In the genomic region with DNA sequence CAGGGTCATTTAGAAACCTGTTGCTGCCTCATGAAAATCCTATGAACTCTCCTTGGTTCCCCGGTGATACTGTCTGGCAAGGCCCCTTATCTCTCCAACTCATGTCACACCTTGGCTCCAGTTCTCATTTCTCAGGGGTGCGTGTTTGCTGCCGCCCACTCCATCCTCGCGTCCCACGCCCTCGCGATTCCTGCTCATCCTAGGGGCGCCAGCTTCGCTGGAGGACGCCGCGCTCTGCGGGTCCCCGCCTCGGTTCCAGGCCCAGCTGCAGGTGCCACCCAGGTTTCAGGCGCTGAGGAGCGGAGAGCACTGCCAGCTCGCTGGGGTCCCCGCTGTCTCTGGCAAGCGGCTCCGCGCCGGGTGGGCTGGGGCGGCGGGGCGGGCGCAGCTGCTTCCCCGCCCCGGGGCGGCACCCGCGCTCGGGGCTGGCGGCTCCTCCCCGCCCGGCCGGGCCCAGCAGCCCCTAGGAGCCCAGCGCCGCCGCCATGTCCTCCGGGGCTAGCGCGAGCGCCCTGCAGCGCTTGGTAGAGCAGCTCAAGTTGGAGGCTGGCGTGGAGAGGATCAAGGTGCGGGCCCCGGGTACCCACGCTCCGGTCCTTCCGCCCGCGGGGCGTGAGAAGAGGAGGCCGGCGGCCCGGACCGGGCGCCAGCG, we compare ENCODE assay signal across 1 cellular context.
A peak's percentile ranks its signal among the peaks of the same experiment; 100 is the strongest.
TF ChIP-seq lines count a peak whose summit lies in the region.

A gene (plus strand): TSS at position 456 of the 652 bp plus-strand sequence. CDS start 30 bp downstream, at position 486.

TF ChIP-seq in K562, 482 proteins besides CTCF, POLR2A, EP300 and RAD21 (continued from another document and continues in another):
- peak; percentile 49 for TF ChIP-seq TAF1 (IDR thresholded peaks at IDR 0.05; ENCODE audit: control insufficient read depth, extremely low read depth, insufficient read depth, low read length, severe bottlenecking)
- no peak for TF ChIP-seq MYNN (IDR thresholded peaks at IDR 0.05)
- no peak for TF ChIP-seq MYNN (CRISPR knock-in tag; IDR thresholded peaks at IDR 0.05)
- peak; percentile 51; the same call in 1 of the 2 replicates for TF ChIP-seq SUPT5H (IDR thresholded peaks at IDR 0.05)
- TF ChIP-seq, protein P1, sequence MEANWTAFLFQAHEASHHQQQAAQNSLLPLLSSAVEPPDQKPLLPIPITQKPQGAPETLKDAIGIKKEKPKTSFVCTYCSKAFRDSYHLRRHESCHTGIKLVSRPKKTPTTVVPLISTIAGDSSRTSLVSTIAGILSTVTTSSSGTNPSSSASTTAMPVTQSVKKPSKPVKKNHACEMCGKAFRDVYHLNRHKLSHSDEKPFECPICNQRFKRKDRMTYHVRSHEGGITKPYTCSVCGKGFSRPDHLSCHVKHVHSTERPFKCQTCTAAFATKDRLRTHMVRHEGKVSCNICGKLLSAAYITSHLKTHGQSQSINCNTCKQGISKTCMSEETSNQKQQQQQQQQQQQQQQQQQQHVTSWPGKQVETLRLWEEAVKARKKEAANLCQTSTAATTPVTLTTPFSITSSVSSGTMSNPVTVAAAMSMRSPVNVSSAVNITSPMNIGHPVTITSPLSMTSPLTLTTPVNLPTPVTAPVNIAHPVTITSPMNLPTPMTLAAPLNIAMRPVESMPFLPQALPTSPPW (CRISPR knock-in tag; IDR thresholded peaks at IDR 0.05): peak; percentile 69; the same call in 1 of the 2 replicates
- peak; percentile 59; the same call in 1 of the 2 replicates for TF ChIP-seq ZEB2 (IDR thresholded peaks at IDR 0.05)
- peak in 2 of 3 experiments; percentile 70 to 80 for TF ChIP-seq YY1 (IDR thresholded peaks at IDR 0.05; ENCODE audit: borderline replicate concordance in 1 of 3, control insufficient read depth in 1 of 3, extremely low read depth in 1 of 3, insufficient read depth in 3 of 3, insufficient read length in 1 of 3, insufficient replicate concordance in 2 of 3, low read depth in 1 of 3, low read length in 2 of 3)
- peak; percentile 75 for TF ChIP-seq HMGN3 (IDR thresholded peaks at IDR 0.05; ENCODE audit: borderline replicate concordance, extremely low read depth, insufficient read length, low read depth, low read length)
- peak; percentile 61; the same call in 1 of the 2 replicates for TF ChIP-seq TEAD4 (IDR thresholded peaks at IDR 0.05; ENCODE audit: low read length)
- TF ChIP-seq TEAD4 (CRISPR knock-in tag; IDR thresholded peaks at IDR 0.05; ENCODE audit: borderline replicate concordance): no peak
- peak; percentile 77; the same call in 1 of the 2 replicates for TF ChIP-seq CTBP1 (IDR thresholded peaks at IDR 0.05; ENCODE audit: borderline replicate concordance)
- TF ChIP-seq CREM (IDR thresholded peaks at IDR 0.05; ENCODE audit: low read depth): 0 out of 2 replicates have a peak, but pooled peaks have one; percentile 23
- peak; percentile 34; the same call in 1 of the 2 replicates for TF ChIP-seq KAT7 (CRISPR knock-in tag; IDR thresholded peaks at IDR 0.05; ENCODE audit: borderline replicate concordance)
- peak; percentile 65 for TF ChIP-seq CXXC5 (CRISPR knock-in tag; IDR thresholded peaks at IDR 0.05)
- TF ChIP-seq EGR1 (conservative IDR thresholded peaks at IDR 0.05): peak; percentile 94
- 0 out of 4 replicates have a peak, but pooled peaks of 1 of the 2 experiments have one; percentile 2 for TF ChIP-seq TEAD1 (CRISPR knock-in tag; IDR thresholded peaks at IDR 0.05)
- TF ChIP-seq HNRNPLL (IDR thresholded peaks at IDR 0.05; ENCODE audit: low read depth, low read length, poor library complexity, severe bottlenecking): peak; percentile 23
- TF ChIP-seq BDP1 (IDR thresholded peaks at IDR 0.05; ENCODE audit: insufficient read depth, insufficient read length): no peak
- TF ChIP-seq MTA3 (IDR thresholded peaks at IDR 0.05; ENCODE audit: borderline replicate concordance): 0 out of 2 replicates have a peak, but pooled peaks have one; percentile 31
- TF ChIP-seq POLR2G (IDR thresholded peaks at IDR 0.05; ENCODE audit: low read depth, low read length): peak; percentile 87
- TF ChIP-seq, protein P2, sequence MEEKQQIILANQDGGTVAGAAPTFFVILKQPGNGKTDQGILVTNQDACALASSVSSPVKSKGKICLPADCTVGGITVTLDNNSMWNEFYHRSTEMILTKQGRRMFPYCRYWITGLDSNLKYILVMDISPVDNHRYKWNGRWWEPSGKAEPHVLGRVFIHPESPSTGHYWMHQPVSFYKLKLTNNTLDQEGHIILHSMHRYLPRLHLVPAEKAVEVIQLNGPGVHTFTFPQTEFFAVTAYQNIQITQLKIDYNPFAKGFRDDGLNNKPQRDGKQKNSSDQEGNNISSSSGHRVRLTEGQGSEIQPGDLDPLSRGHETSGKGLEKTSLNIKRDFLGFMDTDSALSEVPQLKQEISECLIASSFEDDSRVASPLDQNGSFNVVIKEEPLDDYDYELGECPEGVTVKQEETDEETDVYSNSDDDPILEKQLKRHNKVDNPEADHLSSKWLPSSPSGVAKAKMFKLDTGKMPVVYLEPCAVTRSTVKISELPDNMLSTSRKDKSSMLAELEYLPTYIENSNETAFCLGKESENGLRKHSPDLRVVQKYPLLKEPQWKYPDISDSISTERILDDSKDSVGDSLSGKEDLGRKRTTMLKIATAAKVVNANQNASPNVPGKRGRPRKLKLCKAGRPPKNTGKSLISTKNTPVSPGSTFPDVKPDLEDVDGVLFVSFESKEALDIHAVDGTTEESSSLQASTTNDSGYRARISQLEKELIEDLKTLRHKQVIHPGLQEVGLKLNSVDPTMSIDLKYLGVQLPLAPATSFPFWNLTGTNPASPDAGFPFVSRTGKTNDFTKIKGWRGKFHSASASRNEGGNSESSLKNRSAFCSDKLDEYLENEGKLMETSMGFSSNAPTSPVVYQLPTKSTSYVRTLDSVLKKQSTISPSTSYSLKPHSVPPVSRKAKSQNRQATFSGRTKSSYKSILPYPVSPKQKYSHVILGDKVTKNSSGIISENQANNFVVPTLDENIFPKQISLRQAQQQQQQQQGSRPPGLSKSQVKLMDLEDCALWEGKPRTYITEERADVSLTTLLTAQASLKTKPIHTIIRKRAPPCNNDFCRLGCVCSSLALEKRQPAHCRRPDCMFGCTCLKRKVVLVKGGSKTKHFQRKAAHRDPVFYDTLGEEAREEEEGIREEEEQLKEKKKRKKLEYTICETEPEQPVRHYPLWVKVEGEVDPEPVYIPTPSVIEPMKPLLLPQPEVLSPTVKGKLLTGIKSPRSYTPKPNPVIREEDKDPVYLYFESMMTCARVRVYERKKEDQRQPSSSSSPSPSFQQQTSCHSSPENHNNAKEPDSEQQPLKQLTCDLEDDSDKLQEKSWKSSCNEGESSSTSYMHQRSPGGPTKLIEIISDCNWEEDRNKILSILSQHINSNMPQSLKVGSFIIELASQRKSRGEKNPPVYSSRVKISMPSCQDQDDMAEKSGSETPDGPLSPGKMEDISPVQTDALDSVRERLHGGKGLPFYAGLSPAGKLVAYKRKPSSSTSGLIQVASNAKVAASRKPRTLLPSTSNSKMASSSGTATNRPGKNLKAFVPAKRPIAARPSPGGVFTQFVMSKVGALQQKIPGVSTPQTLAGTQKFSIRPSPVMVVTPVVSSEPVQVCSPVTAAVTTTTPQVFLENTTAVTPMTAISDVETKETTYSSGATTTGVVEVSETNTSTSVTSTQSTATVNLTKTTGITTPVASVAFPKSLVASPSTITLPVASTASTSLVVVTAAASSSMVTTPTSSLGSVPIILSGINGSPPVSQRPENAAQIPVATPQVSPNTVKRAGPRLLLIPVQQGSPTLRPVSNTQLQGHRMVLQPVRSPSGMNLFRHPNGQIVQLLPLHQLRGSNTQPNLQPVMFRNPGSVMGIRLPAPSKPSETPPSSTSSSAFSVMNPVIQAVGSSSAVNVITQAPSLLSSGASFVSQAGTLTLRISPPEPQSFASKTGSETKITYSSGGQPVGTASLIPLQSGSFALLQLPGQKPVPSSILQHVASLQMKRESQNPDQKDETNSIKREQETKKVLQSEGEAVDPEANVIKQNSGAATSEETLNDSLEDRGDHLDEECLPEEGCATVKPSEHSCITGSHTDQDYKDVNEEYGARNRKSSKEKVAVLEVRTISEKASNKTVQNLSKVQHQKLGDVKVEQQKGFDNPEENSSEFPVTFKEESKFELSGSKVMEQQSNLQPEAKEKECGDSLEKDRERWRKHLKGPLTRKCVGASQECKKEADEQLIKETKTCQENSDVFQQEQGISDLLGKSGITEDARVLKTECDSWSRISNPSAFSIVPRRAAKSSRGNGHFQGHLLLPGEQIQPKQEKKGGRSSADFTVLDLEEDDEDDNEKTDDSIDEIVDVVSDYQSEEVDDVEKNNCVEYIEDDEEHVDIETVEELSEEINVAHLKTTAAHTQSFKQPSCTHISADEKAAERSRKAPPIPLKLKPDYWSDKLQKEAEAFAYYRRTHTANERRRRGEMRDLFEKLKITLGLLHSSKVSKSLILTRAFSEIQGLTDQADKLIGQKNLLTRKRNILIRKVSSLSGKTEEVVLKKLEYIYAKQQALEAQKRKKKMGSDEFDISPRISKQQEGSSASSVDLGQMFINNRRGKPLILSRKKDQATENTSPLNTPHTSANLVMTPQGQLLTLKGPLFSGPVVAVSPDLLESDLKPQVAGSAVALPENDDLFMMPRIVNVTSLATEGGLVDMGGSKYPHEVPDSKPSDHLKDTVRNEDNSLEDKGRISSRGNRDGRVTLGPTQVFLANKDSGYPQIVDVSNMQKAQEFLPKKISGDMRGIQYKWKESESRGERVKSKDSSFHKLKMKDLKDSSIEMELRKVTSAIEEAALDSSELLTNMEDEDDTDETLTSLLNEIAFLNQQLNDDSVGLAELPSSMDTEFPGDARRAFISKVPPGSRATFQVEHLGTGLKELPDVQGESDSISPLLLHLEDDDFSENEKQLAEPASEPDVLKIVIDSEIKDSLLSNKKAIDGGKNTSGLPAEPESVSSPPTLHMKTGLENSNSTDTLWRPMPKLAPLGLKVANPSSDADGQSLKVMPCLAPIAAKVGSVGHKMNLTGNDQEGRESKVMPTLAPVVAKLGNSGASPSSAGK (IDR thresholded peaks at IDR 0.05): peak; percentile 54
- peak; percentile 66 for TF ChIP-seq KDM5B (IDR thresholded peaks at IDR 0.05; ENCODE audit: insufficient replicate concordance, low read depth, low read length)
- TF ChIP-seq RCOR1 (IDR thresholded peaks at IDR 0.05; ENCODE audit: borderline replicate concordance in 1 of 2, low read depth in 2 of 2, low read length in 2 of 2): peak in 1 of 2 experiments; percentile 25; a peak in 1 of 4 replicates
- TF ChIP-seq JUND (IDR thresholded peaks at IDR 0.05; ENCODE audit: borderline replicate concordance, low read depth, low read length): no peak
- TF ChIP-seq JUND (tag; IDR thresholded peaks at IDR 0.05; ENCODE audit: borderline replicate concordance, low read depth, low read length): no peak
- peak; percentile 81 for TF ChIP-seq RBFOX2 (IDR thresholded peaks at IDR 0.05; ENCODE audit: low read depth, low read length)
- TF ChIP-seq GABPB1 (CRISPR knock-in tag; IDR thresholded peaks at IDR 0.05): peak; percentile 42; the same call in 1 of the 2 replicates
- no peak for TF ChIP-seq MED1 (CRISPR knock-in tag; IDR thresholded peaks at IDR 0.05; ENCODE audit: borderline replicate concordance)
- peak in 1 of 2 experiments; percentile 30; a peak in 1 of 4 replicates for TF ChIP-seq SIN3A (IDR thresholded peaks at IDR 0.05; ENCODE audit: borderline replicate concordance in 2 of 2, control insufficient read depth in 1 of 2, low read depth in 2 of 2, low read length in 2 of 2)
- TF ChIP-seq ZFX (CRISPR knock-in tag; IDR thresholded peaks at IDR 0.05): peak; percentile 81
- TF ChIP-seq MAZ (CRISPR knock-in tag; conservative IDR thresholded peaks at IDR 0.05 in 1 of 2, IDR thresholded peaks at IDR 0.05 in 1 of 2): peak; percentile 45 to 46; a peak in 1 of 4 replicates
- peak; percentile 16; the same call in 1 of the 2 replicates for TF ChIP-seq TCF3 (CRISPR knock-in tag; IDR thresholded peaks at IDR 0.05)
- TF ChIP-seq SAFB (IDR thresholded peaks at IDR 0.05; ENCODE audit: borderline replicate concordance, low read depth, low read length): peak; percentile 40; the same call in 1 of the 2 replicates
- TF ChIP-seq ARID1B (IDR thresholded peaks at IDR 0.05): peak; percentile 45; the same call in 1 of the 2 replicates
- TF ChIP-seq NR2F6 (CRISPR knock-in tag; IDR thresholded peaks at IDR 0.05): no peak
- TF ChIP-seq ZNF12 (CRISPR knock-in tag; IDR thresholded peaks at IDR 0.05): no peak
- TF ChIP-seq CCNT2 (IDR thresholded peaks at IDR 0.05; ENCODE audit: borderline replicate concordance, extremely low read depth, insufficient read length, low read depth, low read length): peak; percentile 26
- TF ChIP-seq, protein P3, sequence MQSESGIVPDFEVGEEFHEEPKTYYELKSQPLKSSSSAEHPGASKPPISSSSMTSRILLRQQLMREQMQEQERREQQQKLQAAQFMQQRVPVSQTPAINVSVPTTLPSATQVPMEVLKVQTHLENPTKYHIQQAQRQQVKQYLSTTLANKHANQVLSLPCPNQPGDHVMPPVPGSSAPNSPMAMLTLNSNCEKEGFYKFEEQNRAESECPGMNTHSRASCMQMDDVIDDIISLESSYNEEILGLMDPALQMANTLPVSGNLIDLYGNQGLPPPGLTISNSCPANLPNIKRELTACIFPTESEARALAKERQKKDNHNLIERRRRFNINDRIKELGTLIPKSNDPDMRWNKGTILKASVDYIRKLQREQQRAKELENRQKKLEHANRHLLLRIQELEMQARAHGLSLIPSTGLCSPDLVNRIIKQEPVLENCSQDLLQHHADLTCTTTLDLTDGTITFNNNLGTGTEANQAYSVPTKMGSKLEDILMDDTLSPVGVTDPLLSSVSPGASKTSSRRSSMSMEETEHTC (IDR thresholded peaks at IDR 0.05): 0 out of 2 replicates have a peak, but pooled peaks have one; percentile 25
- peak; percentile 24 to 47; a peak in 2 of 4 replicates for TF ChIP-seq NRF1 (conservative IDR thresholded peaks at IDR 0.05 in 1 of 2, IDR thresholded peaks at IDR 0.05 in 1 of 2)
- TF ChIP-seq MTA2 (IDR thresholded peaks at IDR 0.05; ENCODE audit: low read depth): 0 out of 2 replicates have a peak, but pooled peaks have one; percentile 6
- peak; percentile 17 for TF ChIP-seq CBFA2T2 (conservative IDR thresholded peaks at IDR 0.05)
- no peak for TF ChIP-seq MYBL2 (IDR thresholded peaks at IDR 0.05; ENCODE audit: low read depth)
- no peak for TF ChIP-seq MYBL2 (CRISPR knock-in tag; IDR thresholded peaks at IDR 0.05; ENCODE audit: borderline replicate concordance)
- TF ChIP-seq SMARCA4 (IDR thresholded peaks at IDR 0.05): 0 out of 2 replicates have a peak, but pooled peaks have one; percentile 23
- TF ChIP-seq HDAC2 (IDR thresholded peaks at IDR 0.05): peak; percentile 41; the same call in 1 of the 2 replicates
- TF ChIP-seq ESRRB (CRISPR knock-in tag; IDR thresholded peaks at IDR 0.05; ENCODE audit: borderline replicate concordance): no peak
- TF ChIP-seq PHF8 (IDR thresholded peaks at IDR 0.05; ENCODE audit: borderline replicate concordance, low read length): peak; percentile 82; the same call in 1 of the 2 replicates
- TF ChIP-seq SOX6 (IDR thresholded peaks at IDR 0.05): no peak
- TF ChIP-seq SP1 (CRISPR knock-in tag; IDR thresholded peaks at IDR 0.05): 0 out of 2 replicates have a peak, but pooled peaks have one; percentile 36
- no peak for TF ChIP-seq TCF7 (IDR thresholded peaks at IDR 0.05; ENCODE audit: borderline replicate concordance)
- TF ChIP-seq NONO (IDR thresholded peaks at IDR 0.05; ENCODE audit: low read depth in 2 of 2, low read length in 1 of 2): 0 out of 4 replicates have a peak, but pooled peaks of 1 of the 2 experiments have one; percentile 23
- no peak; the same call in 1 of the 2 replicates for TF ChIP-seq CREB1 (IDR thresholded peaks at IDR 0.05)
- TF ChIP-seq CREB1 (CRISPR knock-in tag; IDR thresholded peaks at IDR 0.05): no peak
- TF ChIP-seq ZBTB7A (IDR thresholded peaks at IDR 0.05; ENCODE audit: borderline replicate concordance, control insufficient read depth, low read depth, low read length): peak; percentile 79
